ENCODE assay signal across 11 cellular contexts in the genomic region with DNA sequence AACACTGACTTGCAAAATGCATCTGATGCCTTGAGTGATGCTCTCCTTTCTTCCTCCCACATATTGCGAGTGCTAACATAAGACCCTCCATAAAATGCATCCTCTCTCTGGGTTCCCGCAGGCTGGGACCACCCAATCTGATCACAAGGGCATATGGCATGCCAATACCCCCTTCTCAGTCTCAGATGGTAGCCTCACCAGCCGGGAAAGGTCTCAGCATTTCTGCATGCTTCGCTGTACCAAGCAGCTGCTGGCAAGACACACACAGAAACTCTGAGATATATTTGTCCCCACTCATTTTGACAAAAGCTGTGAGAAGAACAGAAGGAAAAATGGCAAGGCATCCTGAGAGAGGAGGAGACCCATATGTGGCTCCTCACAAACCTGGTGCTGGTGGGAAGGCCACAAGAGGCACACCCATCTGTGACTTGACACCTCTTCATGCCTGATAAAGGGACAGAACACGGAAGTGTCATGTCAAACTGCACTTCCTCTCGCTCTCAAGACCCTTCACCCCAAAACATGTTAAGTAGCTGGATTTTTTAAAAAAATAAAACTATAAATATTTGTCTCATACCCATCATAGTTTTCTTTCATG.
"Had no signal": no experiment of that assay in that cellular context is flagged by ENCODE, and none has a peak within 500 bp of the region (broad histone marks: within the 10 kb centered on the region; RNA-seq: fewer than 3 reads in every experiment).

No MANE protein-coding gene starts in this region.

- FAIRE-seq: pancreas, urothelium cell line had no signal

- H3K36me3 ChIP-seq: pancreas, thyroid gland had no signal

- H3K79me2 ChIP-seq: hepatocyte had no signal

- ATAC-seq: pancreas; SK-N-SH treated with all-trans-retinoic acid at 6 μM for 48 hours; stimulated activated memory B cell treated with anti-CD40 and anti-IgM and Interleukin-4, amounts not matched to agents 10 μg/mL and 1 μg/mL and 100 μg/mL, for 72 hours had no signal

- DNase-seq: activated CD4-positive, alpha-beta T cell treated with anti-CD3 and anti-CD28 coated beads, Interleukin-2, amount 50 U/mL, for 1 hour; activated CD4-positive, CD25-positive, alpha-beta regulatory T cell; activated CD8-positive, alpha-beta memory T cell treated with anti-CD3 and anti-CD28 coated beads for 24 hours; pancreas; stimulated activated CD4-positive, alpha-beta T cell treated with anti-CD3 and anti-CD28 coated beads, Interleukin-2, amount 100 ng/mL, for 48 hours; thyroid gland had no signal

- H3K9me3 ChIP-seq: pancreas, thyroid gland had no signal

- H3K4me3 ChIP-seq: hepatocyte, pancreas, thyroid gland had no signal

- H3K27ac Mint-ChIP-seq: stimulated activated memory B cell treated with anti-CD40 and anti-IgM and Interleukin-4, amounts not matched to agents 10 μg/mL and 1 μg/mL and 100 μg/mL, for 72 hours; T-helper 1 cell treated with Interleukin-12 subunit alpha and Interleukin-12 subunit beta and Interleukin-4 antibody, amounts not matched to agents 30 μg/mL and 1 μg/mL, for 36 hours had no signal

- H3K27me3 ChIP-seq: hepatocyte, pancreas, thyroid gland had no signal

- H3K4me2 ChIP-seq: hepatocyte had no signal

- H3K4me3 Mint-ChIP-seq: stimulated activated memory B cell treated with anti-CD40 and anti-IgM and Interleukin-4, amounts not matched to agents 10 μg/mL and 1 μg/mL and 100 μg/mL, for 72 hours; T-helper 1 cell treated with Interleukin-12 subunit alpha and Interleukin-12 subunit beta and Interleukin-4 antibody, amounts not matched to agents 30 μg/mL and 1 μg/mL, for 36 hours had no signal

- H3K27ac ChIP-seq: hepatocyte, pancreas, thyroid gland had no signal

- H3K9me3 Mint-ChIP-seq: stimulated activated memory B cell treated with anti-CD40 and anti-IgM and Interleukin-4, amounts not matched to agents 10 μg/mL and 1 μg/mL and 100 μg/mL, for 72 hours; T-helper 1 cell treated with Interleukin-12 subunit alpha and Interleukin-12 subunit beta and Interleukin-4 antibody, amounts not matched to agents 30 μg/mL and 1 μg/mL, for 36 hours had no signal

- H3K4me1 ChIP-seq: pancreas had no signal

- H2AFZ ChIP-seq: hepatocyte had no signal

- H3K27me3 Mint-ChIP-seq: stimulated activated memory B cell treated with anti-CD40 and anti-IgM and Interleukin-4, amounts not matched to agents 10 μg/mL and 1 μg/mL and 100 μg/mL, for 72 hours had no signal
